ENCODE assay signal across 12 cellular contexts in genomic region chr7:43570688-43571365, GRCh38. TPM values are rescaled to one million over a fixed set of nuclear protein-coding genes. Genes with fewer than 3 reads are reported as not detected.
DNase-seq lines count a peak whose midpoint lies in the region; ATAC-seq and TF ChIP-seq lines count a peak whose summit lies in the region.
"Had no signal": no experiment of that assay in that cellular context is flagged by ENCODE, and none has a peak within 500 bp of the region (broad histone marks: within the 10 kb centered on the region; RNA-seq: fewer than 3 reads in every experiment).

No MANE protein-coding gene starts in this region.

- peak overlapping the region; percentile 37 for H3K27ac Mint-ChIP-seq in activated CD8-positive, alpha-beta T cell treated with anti-CD3 and anti-CD28 coated beads, Interleukin-2, amount 10 ng/mL, durations not matched to agents 7 days and 5 days
- no peak overlapping the region for H3K27ac Mint-ChIP-seq in activated CD4-positive, alpha-beta memory T cell treated with anti-CD3 and anti-CD28 coated beads for 36 hours
- H3K27ac Mint-ChIP-seq in mesothelial cell of epicardium = no peak overlapping the region
- H3K27ac Mint-ChIP-seq: stimulated activated memory B cell treated with anti-CD40 and anti-IgM and Interleukin-4, amounts not matched to agents 10 μg/mL and 1 μg/mL and 100 μg/mL, for 72 hours had no signal

- no peak for TF ChIP-seq CTCF in GM10266 (IDR thresholded peaks at IDR 0.05; ENCODE audit: control insufficient read depth, insufficient read depth, low read depth, missing control alignments)
- TF ChIP-seq CTCF in mesothelial cell of epicardium (IDR thresholded peaks at IDR 0.05; ENCODE audit: unreplicated experiment) = no peak

- H3K9me3 Mint-ChIP-seq in activated CD8-positive, alpha-beta T cell treated with anti-CD3 and anti-CD28 coated beads, Interleukin-2, amount 10 ng/mL, durations not matched to agents 7 days and 5 days (ENCODE audit: insufficient read depth) = no peaks in the 10 kb centered on the region
- no peaks in the 10 kb centered on the region for H3K9me3 Mint-ChIP-seq in activated CD4-positive, alpha-beta memory T cell treated with anti-CD3 and anti-CD28 coated beads for 36 hours
- no peaks in the 10 kb centered on the region for H3K9me3 Mint-ChIP-seq in mesothelial cell of epicardium
- H3K9me3 Mint-ChIP-seq: stimulated activated memory B cell treated with anti-CD40 and anti-IgM and Interleukin-4, amounts not matched to agents 10 μg/mL and 1 μg/mL and 100 μg/mL, for 72 hours had no signal

- ATAC-seq in GM19328 (IDR thresholded peaks at IDR 0.05; ENCODE audit: unreplicated experiment) (peak; percentile 62), HG02870 (IDR thresholded peaks at IDR 0.05; ENCODE audit: unreplicated experiment) (peak; percentile 81), esophagus mucosa (no peak)
- no peak for ATAC-seq in activated CD8-positive, alpha-beta T cell treated with anti-CD3 and anti-CD28 coated beads, Interleukin-2, amount 10 ng/mL, durations not matched to agents 7 days and 5 days
- ATAC-seq: HepG2; stimulated activated memory B cell treated with anti-CD40 and anti-IgM and Interleukin-4, amounts not matched to agents 10 μg/mL and 1 μg/mL and 100 μg/mL, for 72 hours had no signal

- CTCF ChIA-PET in activated CD8-positive, alpha-beta T cell treated with anti-CD3 and anti-CD28 coated beads, Interleukin-2, amount 10 ng/mL, durations not matched to agents 7 days and 5 days (lab: Charles Lee) = interaction anchor here (8.2 kb wide), 1 partner anchor 12 kb away, joined by 108 read pairs; the partner anchor contains the start of gene STK17A
- CTCF ChIA-PET in activated CD4-positive, alpha-beta memory T cell treated with anti-CD3 and anti-CD28 coated beads for 36 hours (lab: Charles Lee) = interaction anchor here (1.6 to 4.3 kb wide), 2 partner anchors 11 to 1630 kb away, joined by 5 to 86 read pairs; partner anchors contain the start of gene STK17A

- intact Hi-C loops in activated CD4-positive, alpha-beta memory T cell treated with anti-CD3 and anti-CD28 coated beads for 36 hours (cut with micrococcal nuclease) = no loop called here

- H3K4me1 Mint-ChIP-seq in activated CD8-positive, alpha-beta T cell treated with anti-CD3 and anti-CD28 coated beads, Interleukin-2, amount 10 ng/mL, durations not matched to agents 7 days and 5 days (ENCODE audit: low read depth) = peaks cover 25% of the 10 kb centered on the region
- peaks cover 26% of the 10 kb centered on the region for H3K4me1 Mint-ChIP-seq in activated CD4-positive, alpha-beta memory T cell treated with anti-CD3 and anti-CD28 coated beads for 36 hours (ENCODE audit: low read depth)
- peaks cover 2% of the 10 kb centered on the region for H3K4me1 Mint-ChIP-seq in mesothelial cell of epicardium

- H3K4me3 Mint-ChIP-seq in activated CD8-positive, alpha-beta T cell treated with anti-CD3 and anti-CD28 coated beads, Interleukin-2, amount 10 ng/mL, durations not matched to agents 7 days and 5 days = no peak overlapping the region
- no peak overlapping the region for H3K4me3 Mint-ChIP-seq in activated CD4-positive, alpha-beta memory T cell treated with anti-CD3 and anti-CD28 coated beads for 36 hours
- no peak overlapping the region for H3K4me3 Mint-ChIP-seq in mesothelial cell of epicardium
- H3K4me3 Mint-ChIP-seq: stimulated activated memory B cell treated with anti-CD40 and anti-IgM and Interleukin-4, amounts not matched to agents 10 μg/mL and 1 μg/mL and 100 μg/mL, for 72 hours had no signal

- POLR2A ChIA-PET in activated CD8-positive, alpha-beta T cell treated with anti-CD3 and anti-CD28 coated beads, Interleukin-2, amount 10 ng/mL, durations not matched to agents 7 days and 5 days (lab: Charles Lee) = interaction anchor here (1.1 to 2.7 kb wide), 2 partner anchors 10 to 12 kb away, joined by 4 to 26 read pairs; partner anchors contain the start of gene STK17A
- POLR2A ChIA-PET in activated CD4-positive, alpha-beta memory T cell treated with anti-CD3 and anti-CD28 coated beads for 36 hours (lab: Charles Lee) = interaction anchor here (1.6 kb wide), 1 partner anchor 12 kb away, joined by 9 read pairs; the partner anchor contains the start of gene STK17A

- DNase-seq in GM10266 (ENCODE audit: extremely low spot score) = peak; percentile 28
- no peak for DNase-seq in activated CD8-positive, alpha-beta T cell treated with anti-CD3 and anti-CD28 coated beads, Interleukin-2, amount 10 ng/mL, durations not matched to agents 7 days and 5 days
- no peak for DNase-seq in activated CD4-positive, alpha-beta memory T cell treated with anti-CD3 and anti-CD28 coated beads for 36 hours
- no peak for DNase-seq in mesothelial cell of epicardium (ENCODE audit: low spot score in 2 of 2, unreplicated experiment in 2 of 2)
- DNase-seq in dedifferentiated amniotic fluid mesenchymal stem cell (ENCODE audit: extremely low spot score) = no peak
- DNase-seq: caudate nucleus, SIG-M5 had no signal

- H3K36me3 Mint-ChIP-seq in activated CD8-positive, alpha-beta T cell treated with anti-CD3 and anti-CD28 coated beads, Interleukin-2, amount 10 ng/mL, durations not matched to agents 7 days and 5 days (ENCODE audit: low read depth) = no peaks in the 10 kb centered on the region
- H3K36me3 Mint-ChIP-seq in activated CD4-positive, alpha-beta memory T cell treated with anti-CD3 and anti-CD28 coated beads for 36 hours = no peaks in the 10 kb centered on the region
- no peaks in the 10 kb centered on the region for H3K36me3 Mint-ChIP-seq in mesothelial cell of epicardium
- H3K36me3 Mint-ChIP-seq: stimulated activated memory B cell treated with anti-CD40 and anti-IgM and Interleukin-4, amounts not matched to agents 10 μg/mL and 1 μg/mL and 100 μg/mL, for 72 hours had no signal

- no peaks in the 10 kb centered on the region for H3K27me3 Mint-ChIP-seq in activated CD8-positive, alpha-beta T cell treated with anti-CD3 and anti-CD28 coated beads, Interleukin-2, amount 10 ng/mL, durations not matched to agents 7 days and 5 days (ENCODE audit: low read depth)
- no peaks in the 10 kb centered on the region for H3K27me3 Mint-ChIP-seq in activated CD4-positive, alpha-beta memory T cell treated with anti-CD3 and anti-CD28 coated beads for 36 hours
- H3K27me3 Mint-ChIP-seq in mesothelial cell of epicardium (ENCODE audit: low read depth) = no peaks in the 10 kb centered on the region
- H3K27me3 Mint-ChIP-seq: stimulated activated memory B cell treated with anti-CD40 and anti-IgM and Interleukin-4, amounts not matched to agents 10 μg/mL and 1 μg/mL and 100 μg/mL, for 72 hours had no signal

RNA-seq across cellular contexts. Expression of gene STK17A, which starts 12.1 kb away (rescaled TPM):
- 10 to 100 TPM; 67.9 to 69.0 TPM for total RNA-seq in activated CD8-positive, alpha-beta T cell treated with anti-CD3 and anti-CD28 coated beads, Interleukin-2, amount 10 ng/mL, durations not matched to agents 7 days and 5 days
- total RNA-seq in activated CD4-positive, alpha-beta memory T cell treated with anti-CD3 and anti-CD28 coated beads for 36 hours = 10 to 100 TPM; 58.2 to 62.6 TPM
- total RNA-seq in esophagus mucosa = 14.4 TPM
- total RNA-seq in mesothelial cell of epicardium = 7.8 to 9.5 TPM (median 9.3 TPM) in 3 replicates

Comparison
In these comparisons a context has a peak if more than half of its experiments do, and no peak if none do; other contexts are left out.
1. ATAC-seq: peak in GM19328 (single experiment) and HG02870 (single experiment); none in activated CD8-positive, alpha-beta T cell treated with anti-CD3 and anti-CD28 coated beads, Interleukin-2, amount 10 ng/mL, durations not matched to agents 7 days and 5 days (single experiment) and esophagus mucosa (single experiment).